In genomic region chr13:49996951-49997895, GRCh38 we compare ENCODE assay signal across 1 cellular context.
TF ChIP-seq lines count a peak whose summit lies in the region.

Gene TRIM13, plus strand, starts transcription at chr13:49997042. Its CDS starts 14,899 bp downstream, at chr13:50011941.

TF ChIP-seq in K562, 482 proteins besides CTCF, POLR2A, EP300 and RAD21 (continued from another document and continues in another):
- TF ChIP-seq ATF2 (CRISPR knock-in tag; IDR thresholded peaks at IDR 0.05) (no peak), RBM39 (optimal IDR thresholded peaks at IDR 0.05; ENCODE audit: low read depth, low read length) (no peak), HNRNPK (IDR thresholded peaks at IDR 0.05; ENCODE audit: low read depth, low read length, poor library complexity, severe bottlenecking) (no peak), RNF219 (CRISPR knock-in tag; IDR thresholded peaks at IDR 0.05) (no peak), ZFP1 (CRISPR knock-in tag; IDR thresholded peaks at IDR 0.05) (no peak), FUS (optimal IDR thresholded peaks at IDR 0.05; ENCODE audit: low read depth, low read length) (no peak), ZNF444 (CRISPR knock-in tag; IDR thresholded peaks at IDR 0.05) (0 out of 2 replicates have a peak, but pooled peaks have one; percentile 56), ZNF518B (CRISPR knock-in tag; IDR thresholded peaks at IDR 0.05) (no peak), POLR3A (IDR thresholded peaks at IDR 0.05; ENCODE audit: borderline replicate concordance, extremely low read depth, insufficient read depth, insufficient read length) (no peak), BHLHE40 (IDR thresholded peaks at IDR 0.05; ENCODE audit: low read length) (no peak), NEUROD1 (IDR thresholded peaks at IDR 0.05; ENCODE audit: borderline replicate concordance, low read depth, low read length, partially characterized antibody) (no peak), MGA (IDR thresholded peaks at IDR 0.05) (no peak), DEAF1 (CRISPR knock-in tag; IDR thresholded peaks at IDR 0.05) (no peak), SETDB1 (IDR thresholded peaks at IDR 0.05; ENCODE audit: low read length) (no peak), CBFA2T3 (IDR thresholded peaks at IDR 0.05) (no peak), CBFA2T2 (conservative IDR thresholded peaks at IDR 0.05) (no peak), GATA2 (CRISPR knock-in tag; IDR thresholded peaks at IDR 0.05) (no peak), TBP (optimal IDR thresholded peaks at IDR 0.05; ENCODE audit: low read depth, low read length) (peak; percentile 50), ZNF609 (CRISPR knock-in tag; IDR thresholded peaks at IDR 0.05; ENCODE audit: borderline replicate concordance) (no peak), TCF3 (CRISPR knock-in tag; IDR thresholded peaks at IDR 0.05) (no peak), MEF2A (IDR thresholded peaks at IDR 0.05; ENCODE audit: control insufficient read depth, low read depth, low read length) (no peak), ZSCAN29 (IDR thresholded peaks at IDR 0.05) (no peak), SMARCC2 (IDR thresholded peaks at IDR 0.05; ENCODE audit: low read depth) (peak; percentile 19; the same call in 1 of the 2 replicates), PTTG1 (tag; IDR thresholded peaks at IDR 0.05; ENCODE audit: low read depth) (no peak), CHD2 (IDR thresholded peaks at IDR 0.05; ENCODE audit: low read depth, low read length) (no peak), TEAD4 (IDR thresholded peaks at IDR 0.05; ENCODE audit: low read length) (no peak), TEAD4 (CRISPR knock-in tag; IDR thresholded peaks at IDR 0.05; ENCODE audit: borderline replicate concordance) (no peak), GATAD2B (IDR thresholded peaks at IDR 0.05; ENCODE audit: borderline replicate concordance) (no peak), YY1 (IDR thresholded peaks at IDR 0.05; ENCODE audit: borderline replicate concordance in 1 of 3, control insufficient read depth in 1 of 3, extremely low read depth in 1 of 3, insufficient read depth in 3 of 3, insufficient read length in 1 of 3, insufficient replicate concordance in 2 of 3, low read depth in 1 of 3, low read length in 2 of 3) (peak; percentile 25 to 77 (median 29)), RBM22 (IDR thresholded peaks at IDR 0.05; ENCODE audit: low read depth, low read length, poor library complexity, severe bottlenecking) (peak; percentile 29), ZNF224 (CRISPR knock-in tag; IDR thresholded peaks at IDR 0.05) (no peak), NFATC3 (IDR thresholded peaks at IDR 0.05) (no peak), JUNB (CRISPR knock-in tag; conservative IDR thresholded peaks at IDR 0.05) (no peak)
